Comparison of ENCODE assay signal across 22 cellular contexts in the genomic region with DNA sequence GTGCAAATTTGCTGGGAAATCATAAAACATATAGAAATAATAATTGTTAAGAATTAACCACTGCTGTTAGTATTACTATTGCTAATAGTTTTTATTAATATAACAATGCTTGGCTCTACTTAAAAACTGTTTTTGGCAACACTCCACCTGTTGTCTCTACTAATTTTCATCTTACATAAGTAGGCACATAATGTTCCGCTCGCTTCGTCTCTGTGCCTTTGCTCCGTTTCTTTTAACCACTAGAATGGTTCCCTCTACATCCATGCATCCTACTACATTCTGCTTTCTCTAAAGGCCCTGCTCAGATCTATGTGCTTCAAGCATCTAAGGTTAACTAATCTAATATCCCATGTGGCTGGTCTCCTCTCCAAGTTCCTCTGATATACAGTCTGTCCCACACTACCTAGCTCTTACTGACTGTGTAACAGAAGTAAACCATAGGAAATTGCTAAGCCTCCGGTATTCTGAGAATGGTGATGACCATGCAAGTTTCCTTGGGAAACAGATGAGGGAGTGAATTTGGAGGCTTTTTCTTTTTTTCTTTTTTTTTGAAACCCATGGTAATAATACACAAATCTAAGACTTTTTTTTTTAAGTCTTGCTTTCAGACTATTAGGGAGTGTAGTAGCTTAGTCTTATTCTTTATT.
DNase-seq lines count a peak whose midpoint lies in the region; ATAC-seq, FAIRE-seq and TF ChIP-seq lines count a peak whose summit lies in the region.
"Had no signal": no experiment of that assay in that cellular context is flagged by ENCODE, and none has a peak within 500 bp of the region (broad histone marks: within the 10 kb centered on the region; RNA-seq: fewer than 3 reads in every experiment).

No MANE protein-coding gene starts in this region.

- H3K4me3 ChIP-seq in left ventricle myocardium inferior (no peak overlapping the region), astrocyte (ENCODE audit: insufficient read depth, low read depth, low read length) (no peak overlapping the region), gastroesophageal sphincter (no peak overlapping the region), upper lobe of right lung (no peak overlapping the region)
- H3K4me3 ChIP-seq: heart right ventricle had no signal

- CTCF ChIA-PET in HEK293T (lab: Yijun Ruan, JAX), result no interaction called here

- intact Hi-C loops in left ventricle myocardium inferior (cut with micrococcal nuclease) (no loop called here), cardiac septum (cut with DNase I) (no loop called here), upper lobe of right lung (cut with DNase I) (no loop called here)

- H3K27me3 Mint-ChIP-seq in astrocyte (ENCODE audit: low read depth, unreplicated experiment), result no peaks in the 10 kb centered on the region

- 32 to 43% methylated on average over 5 of the region's 5 CpGs for WGBS in gastroesophageal sphincter (ENCODE audit: low coverage in 1 of 2), 2 donors

- TF ChIP-seq CTCF in left ventricle myocardium inferior (IDR thresholded peaks at IDR 0.05; ENCODE audit: borderline replicate concordance) (no peak), astrocyte (IDR thresholded peaks at IDR 0.05; ENCODE audit: insufficient read depth, low read depth, low read length) (no peak), gastroesophageal sphincter (IDR thresholded peaks at IDR 0.05) (no peak), upper lobe of right lung (IDR thresholded peaks at IDR 0.05) (no peak)

- no peak overlapping the region for H2AFZ ChIP-seq in astrocyte (ENCODE audit: low read depth, low read length)

- no peak overlapping the region for H3K9ac ChIP-seq in astrocyte (ENCODE audit: low read length)

- TF ChIP-seq EP300 in gastroesophageal sphincter (IDR thresholded peaks at IDR 0.05), result no peak

- peaks cover 24% of the 10 kb centered on the region for H3K4me1 ChIP-seq in left ventricle myocardium inferior
- H3K4me1 ChIP-seq in astrocyte (ENCODE audit: insufficient read depth, low read length), result peaks cover 12% of the 10 kb centered on the region
- H3K4me1 ChIP-seq in gastroesophageal sphincter, result peaks cover 4 to 27% (median 15%) of the 10 kb centered on the region in 3 donors
- H3K4me1 ChIP-seq in upper lobe of right lung, result peaks cover 13% of the 10 kb centered on the region

- no peak for FAIRE-seq in astrocyte (lab: Jason Lieb, UNC)
- FAIRE-seq: A204.1 had no signal

- no peaks in the 10 kb centered on the region for H3K9me3 Mint-ChIP-seq in astrocyte (ENCODE audit: unreplicated experiment)
- H3K9me3 Mint-ChIP-seq: activated T-cell treated with anti-CD3 and anti-CD28 coated beads, Interleukin-2, amount 50 U/mL, for 4 hours; immature natural killer cell had no signal

- H3K27ac ChIP-seq in left ventricle myocardium inferior (replicated peaks), result peak overlapping the region; percentile 64
- H3K27ac ChIP-seq in astrocyte (ENCODE audit: low read depth, low read length), result no peak overlapping the region
- peak overlapping the region in 3 of 4 donors; percentile 25 to 60 (median 44) for H3K27ac ChIP-seq in gastroesophageal sphincter
- no peak overlapping the region for H3K27ac ChIP-seq in upper lobe of right lung

- H3K36me3 ChIP-seq in left ventricle myocardium inferior (no peaks in the 10 kb centered on the region), astrocyte (ENCODE audit: insufficient read depth, low read length) (no peaks in the 10 kb centered on the region), gastroesophageal sphincter (peaks cover 0 to 7% of the 10 kb centered on the region in 2 donors), upper lobe of right lung (no peaks in the 10 kb centered on the region)
- H3K36me3 ChIP-seq: heart right ventricle had no signal

- H3K9me3 ChIP-seq in left ventricle myocardium inferior (replicated peaks), result no peaks in the 10 kb centered on the region
- no peaks in the 10 kb centered on the region for H3K9me3 ChIP-seq in astrocyte (ENCODE audit: insufficient read depth, low read depth, low read length)
- no peaks in the 10 kb centered on the region for H3K9me3 ChIP-seq in gastroesophageal sphincter
- H3K9me3 ChIP-seq in upper lobe of right lung, result no peaks in the 10 kb centered on the region
- H3K9me3 ChIP-seq: heart right ventricle had no signal

- H3K4me2 ChIP-seq in astrocyte (ENCODE audit: low read length), result no peak overlapping the region

- TF ChIP-seq POLR2A in gastroesophageal sphincter (IDR thresholded peaks at IDR 0.05), result no peak

- H3K27ac Mint-ChIP-seq in astrocyte (ENCODE audit: unreplicated experiment), result no peak overlapping the region
- H3K27ac Mint-ChIP-seq: immature natural killer cell had no signal

- POLR2A ChIA-PET in HEK293T (lab: Yijun Ruan, JAX), result no interaction called here

- no peaks in the 10 kb centered on the region for H3K79me2 ChIP-seq in astrocyte (ENCODE audit: insufficient read depth, low read length)

- peaks cover 12% of the 10 kb centered on the region for H3K36me3 Mint-ChIP-seq in astrocyte (ENCODE audit: low read depth, unreplicated experiment)
- H3K36me3 Mint-ChIP-seq: immature natural killer cell had no signal

- ATAC-seq in gastroesophageal sphincter (no peak), upper lobe of right lung (no peak)
- ATAC-seq: activated T-cell treated with anti-CD3 and anti-CD28 coated beads, Interleukin-2, amount 50 U/mL, for 4 hours; T-helper 17 cell had no signal

- H3K4me3 Mint-ChIP-seq in astrocyte (ENCODE audit: unreplicated experiment), result no peak overlapping the region
- H3K4me3 Mint-ChIP-seq: activated T-cell treated with anti-CD3 and anti-CD28 coated beads, Interleukin-2, amount 50 U/mL, for 4 hours; immature natural killer cell; T-helper 17 cell had no signal

- H3K4me1 Mint-ChIP-seq in astrocyte (ENCODE audit: low read depth, unreplicated experiment), result peaks cover 9% of the 10 kb centered on the region
- H3K4me1 Mint-ChIP-seq: immature natural killer cell, T-helper 17 cell had no signal

- no peaks in the 10 kb centered on the region for H4K20me1 ChIP-seq in astrocyte (ENCODE audit: insufficient read depth, low read length)

- H3K27me3 ChIP-seq in left ventricle myocardium inferior (ENCODE audit: low read depth) (no peaks in the 10 kb centered on the region), astrocyte (ENCODE audit: insufficient read depth, low read length) (no peaks in the 10 kb centered on the region), gastroesophageal sphincter (no peaks in the 10 kb centered on the region), upper lobe of right lung (no peaks in the 10 kb centered on the region)
- H3K27me3 ChIP-seq: heart right ventricle had no signal

- DNase-seq in left ventricle myocardium inferior, result no peak
- no peak for DNase-seq in cardiac septum (ENCODE audit: low spot score)
- peak; percentile 52 for DNase-seq in astrocyte (ENCODE audit: low read depth)
- no peak for DNase-seq in HEK293T (ENCODE audit: extremely low spot score)
- DNase-seq in upper lobe of right lung, result no peak
- DNase-seq in foreskin melanocyte, result no peak
- no peak for DNase-seq in NCI-H2227 (lab: John Stamatoyannopoulos, UW; ENCODE audit: unreplicated experiment)
- DNase-seq: activated CD4-positive, CD25-positive, alpha-beta regulatory T cell; activated naive CD4-positive, alpha-beta T cell treated with Interleukin-2 at 50 U/mL for 16 hours; activated T-cell treated with anti-CD3 and anti-CD28 coated beads, Interleukin-2, amount 50 U/mL, for 4 hours; cerebellar nuclear complex; effector CD4-positive, alpha-beta T cell; GOT3; immature natural killer cell; NCI-H1048; NCI-H2029; retina; stimulated activated CD8-positive, alpha-beta memory T cell treated with anti-CD3 and anti-CD28 coated beads, Interleukin-4, amount 100 ng/mL, for 48 hours; T-helper 17 cell had no signal

TF ChIP-seq in HEK293T, 16 proteins besides CTCF, POLR2A, EP300 and RAD21:
- TF ChIP-seq TARDBP (IDR thresholded peaks at IDR 0.05) (no peak), FOXA1 (IDR thresholded peaks at IDR 0.05) (no peak), ZNF384 (IDR thresholded peaks at IDR 0.05) (no peak)

Comparison
In these comparisons a context has a peak if more than half of its experiments do, and no peak if none do; other contexts are left out.
1. H3K27ac ChIP-seq: peak in left ventricle myocardium inferior (single experiment) and gastroesophageal sphincter (3 of 4); none in astrocyte (single experiment) and upper lobe of right lung (single experiment).